Comparison of ENCODE assay signal across 2 cellular contexts in genomic region chr6:40907198-40907701, GRCh38.
A peak's percentile ranks its signal among the peaks of the same experiment; 100 is the strongest.
TF ChIP-seq lines count a peak whose summit lies in the region.

No MANE protein-coding gene starts in this region.

TF ChIP-seq in A549, 52 proteins besides CTCF, POLR2A, EP300 and RAD21 (continued from another document):
- no peak for TF ChIP-seq KDM5A (IDR thresholded peaks at IDR 0.05)
- TF ChIP-seq RARB (CRISPR knock-in tag; IDR thresholded peaks at IDR 0.05): no peak
- no peak for TF ChIP-seq MAZ (IDR thresholded peaks at IDR 0.05; ENCODE audit: borderline replicate concordance, low read depth, low read length)
- TF ChIP-seq PBX3 (IDR thresholded peaks at IDR 0.05): peak; percentile 13; the same call in 1 of the 2 replicates
- no peak for TF ChIP-seq USF2 (IDR thresholded peaks at IDR 0.05)
- no peak for TF ChIP-seq FOSL2 (IDR thresholded peaks at IDR 0.05)
- peak; percentile 48 for TF ChIP-seq FOSL2 (CRISPR knock-in tag; IDR thresholded peaks at IDR 0.05)
- TF ChIP-seq ZNF302 (CRISPR knock-in tag; IDR thresholded peaks at IDR 0.05): peak; percentile 57; the same call in 1 of the 2 replicates
- TF ChIP-seq HMGXB4 (CRISPR knock-in tag; IDR thresholded peaks at IDR 0.05; ENCODE audit: borderline replicate concordance): no peak
- peak; percentile 77 for TF ChIP-seq MAFK (IDR thresholded peaks at IDR 0.05; ENCODE audit: partially characterized antibody)
- no peak for TF ChIP-seq BHLHE40 (IDR thresholded peaks at IDR 0.05; ENCODE audit: low read depth, low read length)
- TF ChIP-seq FOSB (CRISPR knock-in tag; IDR thresholded peaks at IDR 0.05): no peak
- TF ChIP-seq HOXB13 (CRISPR knock-in tag; IDR thresholded peaks at IDR 0.05; ENCODE audit: low read depth): peak; percentile 51; the same call in 1 of the 2 replicates
- peak; percentile 71; the same call in 1 of the 2 replicates for TF ChIP-seq MAX (IDR thresholded peaks at IDR 0.05)
- TF ChIP-seq ELK1 (IDR thresholded peaks at IDR 0.05; ENCODE audit: low read depth, low read length): no peak
- no peak for TF ChIP-seq SREBF2 (IDR thresholded peaks at IDR 0.05)
- TF ChIP-seq RFX5 (IDR thresholded peaks at IDR 0.05): no peak
- TF ChIP-seq E2F6 (IDR thresholded peaks at IDR 0.05; ENCODE audit: borderline replicate concordance, low read depth): peak; percentile 56; the same call in 1 of the 2 replicates

TF ChIP-seq in IMR-90, 13 proteins besides CTCF, POLR2A, EP300 and RAD21 (continued from another document):
- TF ChIP-seq ELK1 (IDR thresholded peaks at IDR 0.05; ENCODE audit: borderline replicate concordance, low read depth, low read length) (no peak), USF2 (IDR thresholded peaks at IDR 0.05; ENCODE audit: low read depth, low read length) (no peak), CHD1 (IDR thresholded peaks at IDR 0.05; ENCODE audit: low read depth, low read length) (no peak), SMC3 (IDR thresholded peaks at IDR 0.05; ENCODE audit: low read depth, low read length) (no peak), MAZ (IDR thresholded peaks at IDR 0.05; ENCODE audit: borderline replicate concordance, low read depth, low read length) (no peak)
